Comparison of ENCODE assay signal across 12 cellular contexts in the genomic region with DNA sequence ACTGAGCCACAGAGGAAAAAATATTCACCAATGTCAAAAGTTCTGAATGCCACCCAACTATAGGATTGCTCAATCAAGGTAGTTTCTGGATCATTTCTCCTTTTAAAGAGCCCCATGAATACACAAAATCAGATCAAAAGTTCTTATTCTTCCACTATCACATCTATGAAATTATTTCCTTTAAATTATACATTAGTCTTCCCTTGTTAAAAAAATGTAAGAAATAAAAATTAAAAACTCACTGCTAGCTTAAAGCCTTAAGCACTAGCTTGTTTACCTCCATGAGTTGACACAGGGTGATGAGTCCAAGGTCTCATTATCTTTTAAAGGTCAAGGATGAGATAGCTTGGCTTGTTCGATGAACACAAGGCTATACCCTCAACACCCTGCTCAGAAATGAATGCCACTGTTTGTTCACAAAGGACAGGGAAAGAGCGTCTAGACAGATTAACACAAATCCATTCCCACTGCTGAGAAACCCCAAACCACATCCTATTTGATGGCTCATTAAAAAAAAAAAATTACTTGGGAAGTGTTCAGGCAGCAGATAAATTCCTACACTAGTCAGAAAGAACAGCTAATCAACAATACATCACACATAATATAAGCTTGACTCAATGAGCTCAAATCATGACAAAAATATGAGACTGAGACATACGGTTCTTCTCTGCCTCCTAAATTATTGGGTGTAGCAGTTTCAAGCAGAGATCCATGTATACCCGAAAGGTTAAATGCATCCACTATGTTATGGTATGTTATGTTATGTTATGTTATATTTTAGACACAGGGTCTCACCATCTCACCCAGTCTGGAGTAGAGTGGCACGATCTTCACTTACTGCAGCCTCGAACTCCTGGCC.
DNase-seq lines count a peak whose midpoint lies in the region; ATAC-seq and TF ChIP-seq lines count a peak whose summit lies in the region.
"Had no signal": no experiment of that assay in that cellular context is flagged by ENCODE, and none has a peak within 500 bp of the region (broad histone marks: within the 10 kb centered on the region; RNA-seq: fewer than 3 reads in every experiment).

No MANE protein-coding gene starts in this region.

- POLR2A ChIA-PET in PC-3 (lab: Charles Lee; ENCODE audit: unreplicated experiment) = no interaction called here

- DNase-seq in COLO829 (ENCODE audit: low spot score) (peak; percentile 86), PC-3 (peak; percentile 31), omental fat pad (ENCODE audit: low spot score) (no peak), NCI-H146 treated with DMSO at 0.1 percent for 48 hours (lab: John Stamatoyannopoulos, UW; ENCODE audit: unreplicated experiment) (no peak), posterior vena cava (ENCODE audit: low spot score) (no peak)
- no peak for DNase-seq in effector memory CD8-positive, alpha-beta T cell
- no peak for DNase-seq in effector CD4-positive, alpha-beta T cell
- DNase-seq: activated CD4-positive, alpha-beta memory T cell treated with anti-CD3 and anti-CD28 coated beads, Interleukin-2, amount 10 ng/mL, durations not matched to agents 7 days and 5 days; ovary had no signal

- H3K9me3 ChIP-seq in PC-3 (ENCODE audit: low read length) = no peaks in the 10 kb centered on the region
- H3K9me3 ChIP-seq: ovary, vagina had no signal

- no peaks in the 10 kb centered on the region for H4K20me1 ChIP-seq in PC-3 (ENCODE audit: low read length)

- no peak overlapping the region for H3K4me2 ChIP-seq in PC-3 (ENCODE audit: low read length)

- no peaks in the 10 kb centered on the region for H3K79me2 ChIP-seq in PC-3 (ENCODE audit: low read length)

- TF ChIP-seq CTCF in PC-3 (conservative IDR thresholded peaks at IDR 0.05; ENCODE audit: low read depth, low read length) (no peak), omental fat pad (IDR thresholded peaks at IDR 0.05) (no peak)

- H2AFZ ChIP-seq in PC-3 (ENCODE audit: low read length) = no peak overlapping the region

- H3F3A ChIP-seq in PC-3 (ENCODE audit: low read length, unreplicated experiment) = no peaks in the 10 kb centered on the region

- CTCF ChIA-PET in PC-3 (lab: Charles Lee) = no interaction called here

- H3K27me3 Mint-ChIP-seq in effector memory CD8-positive, alpha-beta T cell = no peaks in the 10 kb centered on the region
- H3K27me3 Mint-ChIP-seq: activated CD4-positive, alpha-beta memory T cell treated with anti-CD3 and anti-CD28 coated beads, Interleukin-2, amount 10 ng/mL, durations not matched to agents 7 days and 5 days; activated naive CD8-positive, alpha-beta T cell had no signal

- no peaks in the 10 kb centered on the region for H3K27me3 ChIP-seq in PC-3 (ENCODE audit: low read length)
- H3K27me3 ChIP-seq: ovary, vagina had no signal

- no peaks in the 10 kb centered on the region for H3K9me2 ChIP-seq in PC-3 (replicated peaks; ENCODE audit: low read length)

- H3K36me3 Mint-ChIP-seq in effector memory CD8-positive, alpha-beta T cell (ENCODE audit: insufficient read depth) = peaks cover 2% of the 10 kb centered on the region

- H3K4me1 ChIP-seq in PC-3 (ENCODE audit: insufficient read depth, low read length) = peaks cover 24% of the 10 kb centered on the region

- H3K36me3 ChIP-seq in PC-3 (ENCODE audit: low read depth, low read length) = no peaks in the 10 kb centered on the region
- H3K36me3 ChIP-seq: ovary, vagina had no signal

- BruUV-seq in PC-3 (replicated peaks; lab: Mats Ljungman, UMichigan) = no TSS peak

- H3K4me3 ChIP-seq in PC-3 (ENCODE audit: low read length) = no peak overlapping the region
- H3K4me3 ChIP-seq: ovary, vagina had no signal

- ATAC-seq in PC-3 = no peak
- no peak for ATAC-seq in effector memory CD8-positive, alpha-beta T cell (replicated peaks)
- peak; percentile 77 for ATAC-seq in omental fat pad (ENCODE audit: low FRiP score)
- no peak for ATAC-seq in HG02678 (IDR thresholded peaks at IDR 0.05; ENCODE audit: unreplicated experiment)

- no peaks in the 10 kb centered on the region for H3K9me3 Mint-ChIP-seq in effector memory CD8-positive, alpha-beta T cell
- H3K9me3 Mint-ChIP-seq: activated CD4-positive, alpha-beta memory T cell treated with anti-CD3 and anti-CD28 coated beads, Interleukin-2, amount 10 ng/mL, durations not matched to agents 7 days and 5 days had no signal

- peak overlapping the region; percentile 20; the same call in 1 of the 2 replicates for H3K27ac ChIP-seq in PC-3 (ENCODE audit: low read length)
- H3K27ac ChIP-seq: vagina had no signal

- intact Hi-C loops in PC-3 (cut with micrococcal nuclease) (no loop called here), posterior vena cava (cut with DNase I) (no loop called here)

- H3K4me3 Mint-ChIP-seq in effector memory CD8-positive, alpha-beta T cell = no peak overlapping the region
- H3K4me3 Mint-ChIP-seq: activated CD4-positive, alpha-beta memory T cell treated with anti-CD3 and anti-CD28 coated beads, Interleukin-2, amount 10 ng/mL, durations not matched to agents 7 days and 5 days; activated naive CD8-positive, alpha-beta T cell had no signal

- peak overlapping the region; percentile 45 to 60 for H3K27ac Mint-ChIP-seq in effector memory CD8-positive, alpha-beta T cell
- H3K27ac Mint-ChIP-seq: activated CD4-positive, alpha-beta memory T cell treated with anti-CD3 and anti-CD28 coated beads, Interleukin-2, amount 10 ng/mL, durations not matched to agents 7 days and 5 days; activated naive CD8-positive, alpha-beta T cell had no signal

- H3K4me1 Mint-ChIP-seq in effector memory CD8-positive, alpha-beta T cell (ENCODE audit: low read depth in 2 of 2) = peaks cover 10 to 14% of the 10 kb centered on the region in 2 donors

- no peak overlapping the region for H3K9ac ChIP-seq in PC-3 (ENCODE audit: low read length)

Comparison
In these comparisons a context has a peak if more than half of its experiments do, and no peak if none do; other contexts are left out.
1. DNase-seq: peak in COLO829 (single experiment) and PC-3 (single experiment); none in effector memory CD8-positive, alpha-beta T cell (0 of 3), omental fat pad (single experiment), NCI-H146 treated with DMSO at 0.1 percent for 48 hours (single experiment), effector CD4-positive, alpha-beta T cell (single experiment) and posterior vena cava (single experiment).